16 cellular contexts compared by ENCODE assay signal in the genomic region with DNA sequence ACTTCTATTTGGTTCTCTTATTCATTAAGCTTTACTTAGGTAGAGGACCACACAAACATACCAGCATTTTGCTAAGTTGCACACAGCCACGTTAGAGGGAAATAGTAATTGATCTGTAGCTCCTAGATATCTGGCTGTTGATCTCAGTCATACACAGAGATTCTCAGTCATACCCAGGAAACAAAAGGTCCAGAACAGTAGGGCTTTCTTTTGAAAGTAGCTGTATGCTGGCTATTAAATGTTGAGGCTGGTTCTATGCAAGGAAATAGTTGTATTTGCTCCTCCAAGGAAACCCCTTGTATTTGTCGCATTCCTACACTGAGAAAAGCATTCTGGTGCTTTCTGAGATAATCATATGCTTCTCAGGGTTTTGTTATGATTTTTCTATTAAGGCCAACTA.
"Had no signal": no experiment of that assay in that cellular context is flagged by ENCODE, and none has a peak within 500 bp of the region (broad histone marks: within the 10 kb centered on the region; RNA-seq: fewer than 3 reads in every experiment).

No MANE protein-coding gene starts in this region.

- H3K27ac ChIP-seq: gastrocnemius medialis, heart right ventricle had no signal

- H3K27ac Mint-ChIP-seq: activated T-cell treated with anti-CD3 and anti-CD28 coated beads, Interleukin-2, amount 50 U/mL, for 72 hours; natural killer cell; stimulated activated naive CD8-positive, alpha-beta T cell treated with anti-CD3 and anti-CD28 coated beads, Interleukin-15, amount 100 ng/mL, for 72 hours had no signal

- H3K9me3 Mint-ChIP-seq: activated T-cell treated with anti-CD3 and anti-CD28 coated beads, Interleukin-2, amount 50 U/mL, for 72 hours; stimulated activated naive CD8-positive, alpha-beta T cell treated with anti-CD3 and anti-CD28 coated beads, Interleukin-15, amount 100 ng/mL, for 72 hours had no signal

- H3K4me1 ChIP-seq: gastrocnemius medialis had no signal

- H3K36me3 ChIP-seq: gastrocnemius medialis, heart right ventricle had no signal

- H3K9me3 ChIP-seq: gastrocnemius medialis, heart right ventricle had no signal

- H3K4me3 Mint-ChIP-seq: activated T-cell treated with anti-CD3 and anti-CD28 coated beads, Interleukin-2, amount 50 U/mL, for 72 hours; natural killer cell; stimulated activated naive CD8-positive, alpha-beta T cell treated with anti-CD3 and anti-CD28 coated beads, Interleukin-15, amount 100 ng/mL, for 72 hours had no signal

- H3K4me1 Mint-ChIP-seq: natural killer cell; stimulated activated naive CD8-positive, alpha-beta T cell treated with anti-CD3 and anti-CD28 coated beads, Interleukin-15, amount 100 ng/mL, for 72 hours had no signal

- H3K27me3 ChIP-seq: gastrocnemius medialis, heart right ventricle had no signal

- H3K4me3 ChIP-seq: gastrocnemius medialis, heart right ventricle had no signal

- H3K36me3 Mint-ChIP-seq: natural killer cell had no signal

- DNase-seq: activated CD4-positive, CD25-positive, alpha-beta regulatory T cell treated with anti-CD3 and anti-CD28 coated beads, Interleukin-2, amount 50 U/mL, for 72 hours; activated effector memory CD4-positive, alpha-beta T cell treated with anti-CD3 and anti-CD28 coated beads, Interleukin-2, amount 50 U/mL, for 16 hours; activated naive CD4-positive, alpha-beta T cell treated with anti-CD3 and anti-CD28 coated beads, Interleukin-2, amount 50 U/mL, for 16 hours; activated T-cell treated with anti-CD3 and anti-CD28 coated beads, Interleukin-2, amount 50 U/mL, for 72 hours; erythroblast; gastrocnemius medialis; heart right ventricle; kidney glomerular epithelial cell; left ventricle myocardium superior; mesendoderm; natural killer cell; posterior cingulate gyrus; stimulated activated CD4-positive, alpha-beta T cell treated with anti-CD3 and anti-CD28 coated beads, Interleukin-2, amount 100 ng/mL, for 24 hours; stimulated activated naive CD8-positive, alpha-beta T cell treated with anti-CD3 and anti-CD28 coated beads, Interleukin-15, amount 100 ng/mL, for 72 hours; SW 1271; T-helper 2 cell had no signal

- H3K27me3 Mint-ChIP-seq: stimulated activated naive CD8-positive, alpha-beta T cell treated with anti-CD3 and anti-CD28 coated beads, Interleukin-15, amount 100 ng/mL, for 72 hours had no signal

- ATAC-seq: activated T-cell treated with anti-CD3 and anti-CD28 coated beads, Interleukin-2, amount 50 U/mL, for 72 hours; gastrocnemius medialis; heart right ventricle; left ventricle myocardium superior; natural killer cell; stimulated activated naive CD8-positive, alpha-beta T cell treated with anti-CD3 and anti-CD28 coated beads, Interleukin-15, amount 100 ng/mL, for 72 hours had no signal
